ENCODE assay signal across 1 cellular context in the genomic region with DNA sequence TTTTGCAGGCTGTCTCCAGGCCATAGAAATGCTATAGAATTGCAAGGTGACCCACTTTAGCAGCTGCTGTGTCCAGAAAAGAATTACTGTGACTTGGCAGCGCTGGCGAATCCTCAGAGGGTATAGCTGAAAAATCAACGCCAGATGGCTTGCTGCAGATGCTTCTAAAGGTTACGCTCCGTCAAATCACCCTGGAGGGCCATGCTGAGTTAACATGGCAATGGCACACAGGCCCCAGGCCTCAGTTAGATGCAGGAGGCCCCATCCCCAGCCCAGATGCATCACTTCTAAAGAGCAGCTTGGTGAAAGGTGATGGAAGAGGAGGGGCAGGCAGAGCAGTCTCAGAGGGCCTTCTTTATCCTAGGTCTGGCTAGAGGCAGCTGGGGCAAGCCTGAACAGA.
TF ChIP-seq lines count a peak whose summit lies in the region.

No MANE protein-coding gene starts in this region.

TF ChIP-seq in SK-N-SH, 30 proteins besides CTCF, POLR2A, EP300 and RAD21 (continued from another document):
- TF ChIP-seq, protein P1, sequence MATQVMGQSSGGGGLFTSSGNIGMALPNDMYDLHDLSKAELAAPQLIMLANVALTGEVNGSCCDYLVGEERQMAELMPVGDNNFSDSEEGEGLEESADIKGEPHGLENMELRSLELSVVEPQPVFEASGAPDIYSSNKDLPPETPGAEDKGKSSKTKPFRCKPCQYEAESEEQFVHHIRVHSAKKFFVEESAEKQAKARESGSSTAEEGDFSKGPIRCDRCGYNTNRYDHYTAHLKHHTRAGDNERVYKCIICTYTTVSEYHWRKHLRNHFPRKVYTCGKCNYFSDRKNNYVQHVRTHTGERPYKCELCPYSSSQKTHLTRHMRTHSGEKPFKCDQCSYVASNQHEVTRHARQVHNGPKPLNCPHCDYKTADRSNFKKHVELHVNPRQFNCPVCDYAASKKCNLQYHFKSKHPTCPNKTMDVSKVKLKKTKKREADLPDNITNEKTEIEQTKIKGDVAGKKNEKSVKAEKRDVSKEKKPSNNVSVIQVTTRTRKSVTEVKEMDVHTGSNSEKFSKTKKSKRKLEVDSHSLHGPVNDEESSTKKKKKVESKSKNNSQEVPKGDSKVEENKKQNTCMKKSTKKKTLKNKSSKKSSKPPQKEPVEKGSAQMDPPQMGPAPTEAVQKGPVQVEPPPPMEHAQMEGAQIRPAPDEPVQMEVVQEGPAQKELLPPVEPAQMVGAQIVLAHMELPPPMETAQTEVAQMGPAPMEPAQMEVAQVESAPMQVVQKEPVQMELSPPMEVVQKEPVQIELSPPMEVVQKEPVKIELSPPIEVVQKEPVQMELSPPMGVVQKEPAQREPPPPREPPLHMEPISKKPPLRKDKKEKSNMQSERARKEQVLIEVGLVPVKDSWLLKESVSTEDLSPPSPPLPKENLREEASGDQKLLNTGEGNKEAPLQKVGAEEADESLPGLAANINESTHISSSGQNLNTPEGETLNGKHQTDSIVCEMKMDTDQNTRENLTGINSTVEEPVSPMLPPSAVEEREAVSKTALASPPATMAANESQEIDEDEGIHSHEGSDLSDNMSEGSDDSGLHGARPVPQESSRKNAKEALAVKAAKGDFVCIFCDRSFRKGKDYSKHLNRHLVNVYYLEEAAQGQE (IDR thresholded peaks at IDR 0.05; ENCODE audit: low read depth, low read length): no peak
- TF ChIP-seq SIN3A (IDR thresholded peaks at IDR 0.05; ENCODE audit: borderline replicate concordance, low read depth, low read length) (no peak), GATA2 (CRISPR knock-in tag; IDR thresholded peaks at IDR 0.05) (peak; percentile 56), TCF12 (IDR thresholded peaks at IDR 0.05) (no peak), POLR2AphosphoS5 (IDR thresholded peaks at IDR 0.05; ENCODE audit: low read depth, low read length) (no peak), FOXJ3 (CRISPR knock-in tag; IDR thresholded peaks at IDR 0.05) (peak; percentile 68; the same call in 1 of the 2 replicates), EZH2phosphoT487 (IDR thresholded peaks at IDR 0.05; ENCODE audit: borderline replicate concordance, low read depth) (no peak), PBX3 (IDR thresholded peaks at IDR 0.05) (no peak), NFIC (IDR thresholded peaks at IDR 0.05; ENCODE audit: borderline replicate concordance) (no peak), CHD2 (IDR thresholded peaks at IDR 0.05; ENCODE audit: low read length, partially characterized antibody) (peak; percentile 80)
